ENCODE assay signal across 1 cellular context in the genomic region with DNA sequence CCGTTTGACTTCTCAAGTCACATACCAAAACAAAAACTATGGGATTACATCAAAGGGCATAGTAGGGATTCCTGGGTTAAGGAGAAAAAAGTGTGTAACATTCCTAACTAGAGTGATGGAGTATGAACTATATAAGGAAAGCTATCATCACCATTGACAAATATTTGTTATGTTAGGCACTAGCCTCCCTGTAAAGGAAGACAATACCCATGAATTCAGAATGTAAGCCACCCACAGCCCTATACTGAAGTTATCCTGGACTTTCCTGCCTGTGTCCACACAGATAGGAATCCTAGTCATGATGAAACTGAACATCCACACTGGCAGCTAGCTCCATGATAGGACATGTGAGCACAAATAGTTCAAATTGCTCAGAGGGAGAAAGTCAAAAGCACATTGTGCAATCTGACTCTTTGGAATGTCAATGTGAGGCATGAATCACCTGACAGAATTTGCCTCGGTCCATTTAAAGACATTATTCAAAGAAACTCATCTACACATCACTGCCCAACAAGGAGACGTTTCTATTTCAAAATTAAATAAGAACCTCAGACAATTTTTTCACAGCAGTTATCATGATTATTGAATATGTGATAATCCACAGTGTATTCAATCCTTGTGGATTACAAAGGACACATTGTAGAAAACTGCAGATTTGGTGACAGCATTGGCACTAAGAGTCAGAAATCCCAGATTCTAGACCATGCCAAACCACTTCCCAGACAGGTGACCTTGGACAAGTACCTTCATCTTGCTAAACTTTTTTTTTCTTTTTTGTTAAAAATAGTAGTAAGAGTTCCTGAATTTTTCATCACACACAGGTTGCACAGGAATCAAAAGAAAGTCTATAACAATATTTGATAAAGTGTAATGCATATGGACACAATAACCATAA.
TF ChIP-seq lines count a peak whose summit lies in the region.

No MANE protein-coding gene starts in this region.

TF ChIP-seq in endothelial cell of umbilical vein, 7 proteins besides CTCF, POLR2A, EP300 and RAD21 (continued from another document):
- no peak for TF ChIP-seq JUN (IDR thresholded peaks at IDR 0.05; ENCODE audit: borderline replicate concordance, insufficient read depth, insufficient read length, low read depth)
